In the genomic region with DNA sequence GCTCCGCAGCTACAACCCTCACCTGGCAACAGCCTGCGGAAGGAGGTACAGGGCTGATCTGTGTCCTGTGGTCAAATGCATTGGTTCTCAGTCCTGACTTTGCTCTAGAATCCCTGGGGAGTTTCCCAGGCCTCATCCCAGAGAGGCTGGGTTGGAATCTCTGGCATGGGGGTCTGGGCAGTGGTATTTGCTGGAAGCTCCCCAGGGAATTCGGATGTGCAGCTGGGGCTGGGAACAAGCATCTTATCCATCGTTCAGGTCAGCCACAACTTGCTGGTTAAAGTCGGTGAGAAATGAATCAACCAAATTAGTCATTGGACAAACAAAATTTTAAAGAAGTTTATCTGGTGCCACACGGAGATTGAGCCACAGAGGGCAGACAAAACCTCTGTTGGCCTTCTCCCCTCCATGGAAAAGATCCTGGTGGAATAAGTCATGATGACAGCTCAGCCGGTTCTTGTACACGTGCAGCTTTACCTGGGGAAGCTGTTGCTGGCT, we compare ENCODE assay signal across 13 cellular contexts.
DNase-seq lines count a peak whose midpoint lies in the region; TF ChIP-seq lines count a peak whose summit lies in the region.
"Had no signal": no experiment of that assay in that cellular context is flagged by ENCODE, and none has a peak within 500 bp of the region (broad histone marks: within the 10 kb centered on the region; RNA-seq: fewer than 3 reads in every experiment).

No MANE protein-coding gene starts in this region.

- CTCF ChIA-PET in AG04449 (lab: Yijun Ruan, JAX): interaction anchor here (0.8 to 3.6 kb wide), 11 partner anchors 8 to 253 kb away, joined by 3 to 21 read pairs (median 4); no protein-coding TSS in a partner anchor

- TF ChIP-seq CTCF in AG04449 (IDR thresholded peaks at IDR 0.05; ENCODE audit: insufficient read depth, low read length, missing control alignments) (peak; percentile 25), astrocyte of the spinal cord (IDR thresholded peaks at IDR 0.05; ENCODE audit: low read depth, low read length) (peak; percentile 14), kidney epithelial cell (IDR thresholded peaks at IDR 0.05; ENCODE audit: insufficient read depth, low read length, poor library complexity, severe bottlenecking) (peak; percentile 11)

- in situ Hi-C loops in astrocyte of the spinal cord (cut with HindIII; ENCODE audit: low sequenced_read_pairs): no loop called here

- H3K4me3 ChIP-seq in AG04449 (ENCODE audit: low read depth, low read length) (no peak overlapping the region), astrocyte of the spinal cord (ENCODE audit: low read depth, low read length) (no peak overlapping the region), kidney epithelial cell (ENCODE audit: low read depth, low read length) (no peak overlapping the region)
- H3K4me3 ChIP-seq: BLaER1, Peyer's patch, vagina had no signal

- H3K27me3 ChIP-seq in kidney epithelial cell (ENCODE audit: control insufficient read depth, insufficient read depth, low read length): no peaks in the 10 kb centered on the region
- H3K27me3 ChIP-seq: BLaER1, Peyer's patch, vagina had no signal

- no peaks in the 10 kb centered on the region for H3K36me3 ChIP-seq in kidney epithelial cell (ENCODE audit: control insufficient read depth, insufficient read depth, low read length)
- H3K36me3 ChIP-seq: BLaER1, Peyer's patch, vagina had no signal

- peak; percentile 90 for DNase-seq in AG04449 (ENCODE audit: low read depth, low spot score)
- DNase-seq in HS-27A (ENCODE audit: low read depth): peak; percentile 94
- peak; percentile 94 for DNase-seq in astrocyte of the spinal cord (ENCODE audit: low read depth, low spot score)
- DNase-seq in kidney epithelial cell (ENCODE audit: low read depth): peak; percentile 67
- no peak for DNase-seq in NCI-H2107 treated with DMSO at 0.1 percent for 48 hours (lab: John Stamatoyannopoulos, UW; ENCODE audit: unreplicated experiment)
- no peak for DNase-seq in Kasumi-1 (lab: John Stamatoyannopoulos, UW)
- DNase-seq in medulla oblongata (ENCODE audit: extremely low spot score): no peak
- DNase-seq in GF-D8 (lab: John Stamatoyannopoulos, UW): no peak
- DNase-seq: GDM1, nucleus accumbens, Peyer's patch had no signal

- POLR2A ChIA-PET in AG04449 (lab: Yijun Ruan, JAX): interaction anchor here (0.7 kb wide), 1 partner anchor 233 kb away, joined by 3 read pairs; no protein-coding TSS in a partner anchor

Comparison
In these comparisons a context has a peak if more than half of its experiments do, and no peak if none do; other contexts are left out.
1. DNase-seq: peak in AG04449 (single experiment), HS-27A (single experiment), astrocyte of the spinal cord (single experiment) and kidney epithelial cell (single experiment); none in NCI-H2107 treated with DMSO at 0.1 percent for 48 hours (single experiment), Kasumi-1 (0 of 2), medulla oblongata (single experiment) and GF-D8 (single experiment).
2. Peak in every context shown above with its lines, with median percentiles within 50 percentile points of each other: CTCF ChIP-seq.